ENCODE assay signal across 23 cellular contexts in the genomic region with DNA sequence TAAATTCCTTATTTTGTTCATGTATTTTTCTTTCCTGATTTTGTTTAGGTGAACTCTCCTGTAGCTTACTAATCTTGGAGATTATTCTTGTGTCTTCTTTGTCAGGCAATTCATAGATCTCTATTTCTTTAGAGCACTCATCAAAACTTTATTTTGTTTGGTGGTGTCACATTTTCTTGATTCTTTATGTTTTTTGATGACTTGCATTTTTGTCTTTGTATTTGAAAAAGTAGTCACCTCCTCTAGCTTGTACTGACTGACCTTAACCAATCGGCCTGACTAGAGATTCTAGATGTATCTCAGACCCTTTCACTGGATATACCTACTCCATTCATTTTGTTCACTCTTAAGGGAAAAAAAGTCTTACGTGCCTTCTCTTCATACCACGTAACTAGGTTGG.
DNase-seq lines count a peak whose midpoint lies in the region; ATAC-seq, FAIRE-seq and TF ChIP-seq lines count a peak whose summit lies in the region.
"Had no signal": no experiment of that assay in that cellular context is flagged by ENCODE, and none has a peak within 500 bp of the region (broad histone marks: within the 10 kb centered on the region; RNA-seq: fewer than 3 reads in every experiment).

No MANE protein-coding gene starts in this region.

- H3K9ac ChIP-seq in IMR-90 (ENCODE audit: low read depth, low read length) (no peak overlapping the region), H1 (replicated peaks in 1 of 4; ENCODE audit: extremely low read depth in 1 of 4, low read depth in 3 of 4, low read length in 3 of 4) (no peak overlapping the region)
- H3K9ac ChIP-seq: BLaER1 treated with 17β-estradiol and CSF1 and Interleukin-3, amounts not matched to agents 10 nM and 100 nM had no signal

- H3K4me3 ChIP-seq in A549 (no peak overlapping the region), IMR-90 (ENCODE audit: insufficient read depth, low read depth, low read length) (no peak overlapping the region), H1 (ENCODE audit: extremely low read depth in 1 of 4, insufficient read depth in 2 of 4, low read depth in 3 of 4, low read length in 4 of 4) (no peak overlapping the region)
- H3K4me3 ChIP-seq: BLaER1 treated with 17β-estradiol and CSF1 and Interleukin-3, amounts not matched to agents 10 nM and 100 nM; GM12878 had no signal

- H3K18ac ChIP-seq in IMR-90 (ENCODE audit: low read depth, low read length) (no peak overlapping the region), H1 (ENCODE audit: extremely low read depth, low read length) (no peak overlapping the region)

- H4K8ac ChIP-seq in IMR-90 (ENCODE audit: low read depth in 2 of 2, low read length in 2 of 2): no peak overlapping the region
- no peak overlapping the region for H4K8ac ChIP-seq in H1 (ENCODE audit: extremely low read depth, insufficient read depth, low read length)

- TF ChIP-seq POLR2A in A549 (IDR thresholded peaks at IDR 0.05; ENCODE audit: low read length) (no peak), IMR-90 (IDR thresholded peaks at IDR 0.05; ENCODE audit: low read depth, low read length) (no peak), H1 (IDR thresholded peaks at IDR 0.05; ENCODE audit: control extremely low read depth in 1 of 2, low read depth in 2 of 2, low read length in 2 of 2) (no peak)

- H2BK12ac ChIP-seq in H1 (ENCODE audit: low read depth, low read length): no peak overlapping the region

- dilution Hi-C loops in IMR-90 (cut with HindIII; ENCODE audit: low sequenced_read_pairs, unreplicated experiment): no loop called here

- H3K27ac ChIP-seq in A549 (no peak overlapping the region), IMR-90 (ENCODE audit: insufficient read depth, low read length) (no peak overlapping the region), H1 (ENCODE audit: low read depth, low read length) (no peak overlapping the region)
- H3K27ac ChIP-seq: BLaER1 treated with 17β-estradiol and CSF1 and Interleukin-3, amounts not matched to agents 10 nM and 100 nM; C4-2B had no signal

- no peak overlapping the region for H2BK15ac ChIP-seq in IMR-90 (ENCODE audit: low read depth, low read length)
- H2BK15ac ChIP-seq in H1 (ENCODE audit: low read length): no peak overlapping the region

- in situ Hi-C loops in IMR-90 (cut with MboI; ENCODE audit: low sequenced_read_pairs): no loop called here

- no peak overlapping the region for H3K56ac ChIP-seq in IMR-90 (ENCODE audit: extremely low read depth, insufficient read depth, low read length)
- no peak overlapping the region for H3K56ac ChIP-seq in H1 (replicated peaks; ENCODE audit: insufficient read length, low read depth, low read length)

- no peak for TF ChIP-seq EP300 in A549 (IDR thresholded peaks at IDR 0.05)
- no peak for TF ChIP-seq EP300 in H1 (IDR thresholded peaks at IDR 0.05; ENCODE audit: borderline replicate concordance in 1 of 2, low read depth in 2 of 2, low read length in 2 of 2)

- H2AK9ac ChIP-seq in IMR-90 (replicated peaks; ENCODE audit: low read depth, low read length, poor library complexity): no peak overlapping the region

- WGBS in A549 (ENCODE audit: missing lambda C conversion rate): 7% methylated on average over 3 of the region's 3 CpGs
- no CpG with 5 or more reads among the region's 3 CpGs for WGBS in IMR-90 (ENCODE audit: extremely low coverage in 2 of 2, insufficient read length in 1 of 2), 2 experiments
- WGBS in H1 (ENCODE audit: extremely low coverage in 1 of 2, insufficient coverage in 1 of 2, insufficient read length in 1 of 2, insufficient replicate concordance in 2 of 2, low coverage in 1 of 2, low lambda C conversion rate in 2 of 2, missing lambda C conversion rate in 1 of 2), 2 experiments: 87% methylated on average over 3 of the region's 3 CpGs; no CpG with 5 or more reads in 1 of the 2 experiments

- H3K23ac ChIP-seq in IMR-90 (ENCODE audit: low read depth, low read length) (no peak overlapping the region), H1 (ENCODE audit: insufficient read length) (no peak overlapping the region)

- H2BK20ac ChIP-seq in IMR-90 (ENCODE audit: low read depth, low read length) (no peak overlapping the region), H1 (ENCODE audit: low read length) (no peak overlapping the region)

- H3K4me2 ChIP-seq in A549: no peak overlapping the region
- H3K4me2 ChIP-seq in IMR-90 (ENCODE audit: low read depth, low read length): no peak overlapping the region
- no peak overlapping the region for H3K4me2 ChIP-seq in H1 (ENCODE audit: insufficient read depth in 1 of 2, low read depth in 2 of 2, low read length in 2 of 2)
- H3K4me2 ChIP-seq: BLaER1 treated with 17β-estradiol and CSF1 and Interleukin-3, amounts not matched to agents 10 nM and 100 nM had no signal

- no peak overlapping the region for H3K4ac ChIP-seq in IMR-90 (ENCODE audit: low read depth, low read length)
- H3K4ac ChIP-seq in H1 (replicated peaks; ENCODE audit: insufficient read length, low read depth, low read length): no peak overlapping the region

- BruUV-seq in IMR-90 (replicated peaks; lab: Mats Ljungman, UMichigan): no TSS peak

- H4K5ac ChIP-seq in IMR-90 (ENCODE audit: low read depth, low read length): no peak overlapping the region
- no peak overlapping the region for H4K5ac ChIP-seq in H1 (ENCODE audit: insufficient read length, low read depth, low read length)

- no peaks in the 10 kb centered on the region for H3K9me1 ChIP-seq in IMR-90 (ENCODE audit: insufficient read depth, low read length)

- H3K27me3 ChIP-seq in IMR-90 (ENCODE audit: control insufficient read depth, insufficient read depth, low read length) (no peaks in the 10 kb centered on the region), H1 (replicated peaks in 1 of 4; ENCODE audit: control insufficient read depth in 3 of 4, extremely low read depth in 1 of 4, insufficient read depth in 3 of 4, low read length in 3 of 4) (no peaks in the 10 kb centered on the region)
- H3K27me3 ChIP-seq: BLaER1 treated with 17β-estradiol and CSF1 and Interleukin-3, amounts not matched to agents 10 nM and 100 nM had no signal

- H2AK5ac ChIP-seq in IMR-90 (ENCODE audit: low read depth, low read length): no peak overlapping the region
- no peak overlapping the region for H2AK5ac ChIP-seq in H1 (ENCODE audit: low read depth, low read length)

- no peaks in the 10 kb centered on the region for H3K79me2 ChIP-seq in H1 (ENCODE audit: control insufficient read depth in 1 of 2, insufficient read depth in 2 of 2, low read length in 2 of 2)

- H3K4me1 ChIP-seq in A549 (no peaks in the 10 kb centered on the region), IMR-90 (ENCODE audit: control insufficient read depth, insufficient read depth, low read length) (no peaks in the 10 kb centered on the region), H1 (replicated peaks in 1 of 4; ENCODE audit: control insufficient read depth in 3 of 4, insufficient read depth in 4 of 4, low read length in 3 of 4) (no peaks in the 10 kb centered on the region)
- H3K4me1 ChIP-seq: BLaER1 treated with 17β-estradiol and CSF1 and Interleukin-3, amounts not matched to agents 10 nM and 100 nM; Caco-2 had no signal

- H4K20me1 ChIP-seq in IMR-90 (ENCODE audit: insufficient read depth, low read length): no peaks in the 10 kb centered on the region
- no peaks in the 10 kb centered on the region for H4K20me1 ChIP-seq in H1 (replicated peaks in 1 of 2; ENCODE audit: control insufficient read depth in 1 of 2, insufficient read depth in 2 of 2, low read length in 2 of 2)
- H4K20me1 ChIP-seq: BLaER1 treated with 17β-estradiol and CSF1 and Interleukin-3, amounts not matched to agents 10 nM and 100 nM had no signal

- no peak for TF ChIP-seq CTCF in A549 (IDR thresholded peaks at IDR 0.05)
- TF ChIP-seq CTCF in IMR-90 (conservative IDR thresholded peaks at IDR 0.05; ENCODE audit: low read depth, low read length): no peak
- TF ChIP-seq CTCF in H1 (IDR thresholded peaks at IDR 0.05; ENCODE audit: control extremely low read depth in 1 of 3, insufficient read depth in 1 of 3, low read depth in 1 of 3, low read length in 3 of 3): no peak

- TF ChIP-seq RAD21 in A549 (conservative IDR thresholded peaks at IDR 0.05 in 1 of 2, IDR thresholded peaks at IDR 0.05 in 1 of 2) (no peak), IMR-90 (IDR thresholded peaks at IDR 0.05; ENCODE audit: low read length) (no peak), H1 (IDR thresholded peaks at IDR 0.05 in 1 of 2, conservative IDR thresholded peaks at IDR 0.05 in 1 of 2; ENCODE audit: low read depth in 2 of 2, low read length in 2 of 2) (no peak)

- no peak for ATAC-seq in A549
- ATAC-seq in IMR-90 (ENCODE audit: low read depth): no peak
- ATAC-seq: CD8-positive, alpha-beta T cell; GM12878 had no signal

- no peak for FAIRE-seq in A549 (lab: Jason Lieb, UNC)
- no peak for FAIRE-seq in H1 (lab: Jason Lieb, UNC)
- FAIRE-seq: A204.1, D721Med, GM12878, GM12892, GM18507 had no signal

- no peak for DNase-seq in A549 (ENCODE audit: low read depth in 1 of 2, low spot score in 1 of 2)
- no peak for DNase-seq in IMR-90
- DNase-seq in H1 (ENCODE audit: low read depth in 1 of 2, low spot score in 2 of 2): no peak
- no peak for DNase-seq in NCI-H446 (lab: John Stamatoyannopoulos, UW)
- no peak for DNase-seq in cerebellum (ENCODE audit: low spot score)
- DNase-seq: 8988T; AML-193; Caco-2; Calu3; CD4-positive, alpha-beta T cell; CD8-positive, alpha-beta T cell; DMS53; DMS79; DND-41; EL; GDM1 had no signal

- H2BK120ac ChIP-seq in IMR-90 (ENCODE audit: low read depth, low read length) (no peak overlapping the region), H1 (replicated peaks; ENCODE audit: low read depth, low read length) (no peak overlapping the region)

- H3K9me3 ChIP-seq in A549: peaks cover 6% of the 10 kb centered on the region; the same call in 1 of the 3 replicates
- H3K9me3 ChIP-seq in IMR-90 (ENCODE audit: control insufficient read depth, insufficient read depth, low read length): peaks cover 4% of the 10 kb centered on the region
- no peaks in the 10 kb centered on the region for H3K9me3 ChIP-seq in H1 (ENCODE audit: insufficient read depth in 2 of 2, low read depth in 1 of 2, low read length in 1 of 2)
- H3K9me3 ChIP-seq: BLaER1 treated with 17β-estradiol and CSF1 and Interleukin-3, amounts not matched to agents 10 nM and 100 nM; Caco-2 had no signal

- no peak overlapping the region for H3K14ac ChIP-seq in IMR-90 (replicated peaks; ENCODE audit: low read depth, low read length)
- no peak overlapping the region for H3K14ac ChIP-seq in H1 (ENCODE audit: insufficient read length)

- H3K36me3 ChIP-seq in IMR-90 (ENCODE audit: control insufficient read depth, insufficient read depth, low read length) (no peaks in the 10 kb centered on the region), H1 (ENCODE audit: control insufficient read depth in 2 of 4, insufficient read depth in 4 of 4, low read length in 3 of 4) (no peaks in the 10 kb centered on the region)
- H3K36me3 ChIP-seq: BLaER1 treated with 17β-estradiol and CSF1 and Interleukin-3, amounts not matched to agents 10 nM and 100 nM had no signal

- CTCF ChIA-PET in A549 (lab: Yijun Ruan, JAX): no interaction called here
- CTCF ChIA-PET in IMR-90 (lab: Yijun Ruan, JAX): interaction anchor here (1.5 kb wide), 1 partner anchor 13 kb away, joined by 3 read pairs; no protein-coding TSS in a partner anchor
- CTCF ChIA-PET in H1 (lab: Charles Lee; ENCODE audit: partially characterized antibody): interaction anchor here (0.7 kb wide), 1 partner anchor 401 kb away, joined by 3 read pairs; no protein-coding TSS in a partner anchor

- H2AFZ ChIP-seq in IMR-90 (replicated peaks; ENCODE audit: low read length, poor library complexity): no peak overlapping the region
- no peak overlapping the region for H2AFZ ChIP-seq in H1 (ENCODE audit: low read length)

- intact Hi-C loops in IMR-90 (cut with micrococcal nuclease): no loop called here

- no peaks in the 10 kb centered on the region for H3K79me1 ChIP-seq in IMR-90 (ENCODE audit: low read depth in 1 of 2, low read length in 2 of 2)
- no peaks in the 10 kb centered on the region for H3K79me1 ChIP-seq in H1 (ENCODE audit: low read depth, low read length)

- H3K23me2 ChIP-seq in H1 (ENCODE audit: low read depth, low read length): no peaks in the 10 kb centered on the region

- H2BK5ac ChIP-seq in IMR-90 (ENCODE audit: low read depth, low read length, poor library complexity, severe bottlenecking): no peak overlapping the region
- H2BK5ac ChIP-seq in H1 (ENCODE audit: low read depth, low read length): no peak overlapping the region

- POLR2A ChIA-PET in A549 (lab: Yijun Ruan, JAX): no interaction called here
- POLR2A ChIA-PET in IMR-90 (lab: Charles Lee; ENCODE audit: unreplicated experiment): no interaction called here
- POLR2A ChIA-PET in H1 (lab: Charles Lee; ENCODE audit: partially characterized antibody): no interaction called here

- H4K91ac ChIP-seq in IMR-90 (ENCODE audit: insufficient read depth, low read depth, low read length) (no peak overlapping the region), H1 (replicated peaks; ENCODE audit: insufficient read length, low read length) (no peak overlapping the region)

Comparison
In these comparisons a context has a peak if more than half of its experiments do, and no peak if none do; other contexts are left out.
1. Of the 18 proteins assayed by ChIP-seq in both H1 and A549: peak only in H1: none; only in A549: none; in both: MAFK; in neither: 17.